In genomic region chr15:77138167-77138522, GRCh38 we compare ENCODE assay signal across 14 cellular contexts.
"Had no signal": no experiment of that assay in that cellular context is flagged by ENCODE, and none has a peak within 500 bp of the region (broad histone marks: within the 10 kb centered on the region; RNA-seq: fewer than 3 reads in every experiment).

No MANE protein-coding gene starts in this region.

- H3K9me3 ChIP-seq: vagina had no signal

- H3K4me3 Mint-ChIP-seq: activated naive CD4-positive, alpha-beta T cell treated with anti-CD3 and anti-CD28 coated beads, Interleukin-2, amount 10 ng/mL, durations not matched to agents 7 days and 5 days; central memory CD8-positive, alpha-beta T cell; naive thymus-derived CD4-positive, alpha-beta T cell had no signal

- H3K4me3 ChIP-seq: lung, right atrium auricular region, skin epidermis, vagina had no signal

- H3K27me3 Mint-ChIP-seq: activated naive CD4-positive, alpha-beta T cell treated with anti-CD3 and anti-CD28 coated beads, Interleukin-2, amount 10 ng/mL, durations not matched to agents 7 days and 5 days; central memory CD8-positive, alpha-beta T cell; naive thymus-derived CD4-positive, alpha-beta T cell had no signal

- FAIRE-seq: endometrium had no signal

- H3K27ac Mint-ChIP-seq: activated naive CD4-positive, alpha-beta T cell treated with anti-CD3 and anti-CD28 coated beads, Interleukin-2, amount 10 ng/mL, durations not matched to agents 7 days and 5 days; activated T-helper 2 cell treated with anti-CD3 and anti-CD28 coated beads, Interferon-gamma antibody, Interleukin-2, Interleukin-4, amounts not matched to agents 10 μg/mL and 5 μg/mL and 100 μg/mL, durations not matched to agents 14 hours and 24 hours and 36 hours; naive thymus-derived CD4-positive, alpha-beta T cell had no signal

- H3K27ac ChIP-seq: right atrium auricular region, skin epidermis, vagina had no signal

- DNase-seq: activated CD4-positive, alpha-beta T cell treated with anti-CD3 and anti-CD28 coated beads, Interleukin-2, amount 50 U/mL, for 1 hour; activated naive CD4-positive, alpha-beta T cell treated with anti-CD3 and anti-CD28 coated beads, Interleukin-2, amount 10 ng/mL, durations not matched to agents 7 days and 5 days; activated T-cell treated with anti-CD3 and anti-CD28 coated beads for 4 hours; hippocampal formation; left cardiac atrium; naive thymus-derived CD4-positive, alpha-beta T cell; T-helper 2 cell had no signal

- H3K4me1 ChIP-seq: right atrium auricular region, vagina had no signal

- H3K27me3 ChIP-seq: right atrium auricular region, vagina had no signal

- H3K4me1 Mint-ChIP-seq: central memory CD8-positive, alpha-beta T cell; naive thymus-derived CD4-positive, alpha-beta T cell had no signal
